In the genomic region with DNA sequence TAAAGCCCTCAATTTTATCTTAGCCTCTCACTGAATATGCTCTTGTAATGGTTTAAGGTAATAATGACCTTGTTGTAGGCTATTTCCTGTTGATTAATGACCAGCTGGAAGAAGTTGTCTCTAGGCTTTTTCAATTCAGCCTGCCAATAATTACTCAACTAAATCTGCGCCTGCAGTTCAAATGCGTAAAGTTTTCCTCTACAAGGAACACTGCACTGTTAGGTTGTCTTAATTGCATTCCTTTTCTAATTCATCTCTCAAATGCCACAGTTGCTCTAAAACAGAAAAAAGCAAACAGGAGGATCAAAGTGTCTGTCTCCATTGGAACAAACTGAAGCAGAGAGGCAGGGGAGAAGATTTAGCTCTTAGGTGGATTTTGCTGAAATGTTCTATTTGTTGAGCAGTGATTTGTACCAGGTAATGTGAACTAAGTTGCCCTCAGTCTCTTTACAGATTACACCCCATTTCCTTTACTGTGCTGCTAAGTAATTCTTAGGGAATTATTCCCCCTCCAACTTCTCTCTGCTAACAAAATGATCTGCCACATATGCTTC, we compare ENCODE assay signal across 12 cellular contexts.
DNase-seq lines count a peak whose midpoint lies in the region; ATAC-seq and TF ChIP-seq lines count a peak whose summit lies in the region.
"Had no signal": no experiment of that assay in that cellular context is flagged by ENCODE, and none has a peak within 500 bp of the region (broad histone marks: within the 10 kb centered on the region; RNA-seq: fewer than 3 reads in every experiment).

No MANE protein-coding gene starts in this region.

- H3K9me3 Mint-ChIP-seq in GM23338 = peaks cover 7% of the 10 kb centered on the region; the same call in 1 of the 3 replicates
- no peaks in the 10 kb centered on the region for H3K9me3 Mint-ChIP-seq in activated naive CD4-positive, alpha-beta T cell treated with anti-CD3 and anti-CD28 coated beads, Interleukin-2, amount 10 ng/mL, durations not matched to agents 7 days and 5 days
- H3K9me3 Mint-ChIP-seq: HFFc6 had no signal

- no peaks in the 10 kb centered on the region for H3F3A ChIP-seq in GM23338 (replicated peaks; ENCODE audit: low read depth)

- H3K27me3 Mint-ChIP-seq in GM23338 (ENCODE audit: insufficient read depth, low read depth, poor library complexity) = peaks cover 8% of the 10 kb centered on the region
- no peaks in the 10 kb centered on the region for H3K27me3 Mint-ChIP-seq in activated naive CD4-positive, alpha-beta T cell treated with anti-CD3 and anti-CD28 coated beads, Interleukin-2, amount 10 ng/mL, durations not matched to agents 7 days and 5 days
- H3K27me3 Mint-ChIP-seq: activated CD8-positive, alpha-beta T cell treated with anti-CD3 and anti-CD28 coated beads for 36 hours had no signal

- H3K36me3 ChIP-seq in GM23338 (ENCODE audit: insufficient read depth) (no peaks in the 10 kb centered on the region), body of pancreas (replicated peaks in 1 of 2; ENCODE audit: insufficient read depth in 1 of 2, low read depth in 2 of 2) (no peaks in the 10 kb centered on the region), prostate gland (no peaks in the 10 kb centered on the region), adrenal gland (replicated peaks in 1 of 2) (no peaks in the 10 kb centered on the region)
- H3K36me3 ChIP-seq: BE2C had no signal

- H3K4me1 Mint-ChIP-seq in GM23338 = peaks cover 37% of the 10 kb centered on the region
- H3K4me1 Mint-ChIP-seq in activated naive CD4-positive, alpha-beta T cell treated with anti-CD3 and anti-CD28 coated beads, Interleukin-2, amount 10 ng/mL, durations not matched to agents 7 days and 5 days = no peaks in the 10 kb centered on the region

- TF ChIP-seq POLR2A in body of pancreas (IDR thresholded peaks at IDR 0.05) (no peak), prostate gland (IDR thresholded peaks at IDR 0.05) (no peak), adrenal gland (IDR thresholded peaks at IDR 0.05) (no peak)

- peaks cover 35% of the 10 kb centered on the region for H3K4me1 ChIP-seq in GM23338 (ENCODE audit: insufficient read depth)
- H3K4me1 ChIP-seq in body of pancreas = peaks cover 32% of the 10 kb centered on the region
- H3K4me1 ChIP-seq in prostate gland (replicated peaks) = peaks cover 9% of the 10 kb centered on the region
- no peaks in the 10 kb centered on the region for H3K4me1 ChIP-seq in adrenal gland (replicated peaks in 1 of 2)
- H3K4me1 ChIP-seq: BE2C had no signal

- ATAC-seq in GM23338 (no peak), body of pancreas (peak; percentile 4), HG03571 (IDR thresholded peaks at IDR 0.05; ENCODE audit: unreplicated experiment) (no peak)
- ATAC-seq: activated CD8-positive, alpha-beta T cell treated with anti-CD3 and anti-CD28 coated beads for 36 hours had no signal

- H3K9me2 ChIP-seq in GM23338 (ENCODE audit: insufficient read depth) = no peaks in the 10 kb centered on the region

- peak overlapping the region; percentile 56; the same call in 1 of the 2 replicates for H3K27ac ChIP-seq in GM23338 (ENCODE audit: low read depth)
- peak overlapping the region; percentile 76 to 84 (median 82) for H3K27ac ChIP-seq in body of pancreas
- H3K27ac ChIP-seq in prostate gland = peak overlapping the region; percentile 2 to 68
- no peak overlapping the region for H3K27ac ChIP-seq in adrenal gland

- H3K27ac Mint-ChIP-seq in GM23338 = peak overlapping the region; percentile 14
- no peak overlapping the region for H3K27ac Mint-ChIP-seq in activated naive CD4-positive, alpha-beta T cell treated with anti-CD3 and anti-CD28 coated beads, Interleukin-2, amount 10 ng/mL, durations not matched to agents 7 days and 5 days
- H3K27ac Mint-ChIP-seq: activated CD8-positive, alpha-beta T cell treated with anti-CD3 and anti-CD28 coated beads for 36 hours; HFFc6 had no signal

- TF ChIP-seq CTCF in GM23338 (conservative IDR thresholded peaks at IDR 0.05; ENCODE audit: low read depth in 2 of 2) (no peak), body of pancreas (IDR thresholded peaks at IDR 0.05) (no peak), prostate gland (IDR thresholded peaks at IDR 0.05) (no peak), adrenal gland (IDR thresholded peaks at IDR 0.05) (no peak)

- H3K4me3 ChIP-seq in GM23338 (no peak overlapping the region), body of pancreas (no peak overlapping the region), prostate gland (no peak overlapping the region), adrenal gland (no peak overlapping the region)

- WGBS in body of pancreas, 2 donors = 2 to 23% methylated on average over 2 of the region's 2 CpGs
- 43% methylated on average over 2 of the region's 2 CpGs for WGBS in prostate gland
- 35 to 50% (median 50%) methylated on average over 2 of the region's 2 CpGs for WGBS in adrenal gland, 4 donors

- H3K79me2 ChIP-seq in GM23338 (replicated peaks; ENCODE audit: insufficient read depth) = no peaks in the 10 kb centered on the region

- intact Hi-C loops in body of pancreas (cut with DNase I) = no loop called here
- intact Hi-C loops in prostate gland (cut with DNase I) = no loop called here
- intact Hi-C loops in adrenal gland (cut with DNase I) = no loop called here

- H3K9me3 ChIP-seq in body of pancreas = no peaks in the 10 kb centered on the region
- H3K9me3 ChIP-seq in prostate gland = no peaks in the 10 kb centered on the region
- no peaks in the 10 kb centered on the region for H3K9me3 ChIP-seq in adrenal gland (replicated peaks in 1 of 3)
- H3K9me3 ChIP-seq: BE2C had no signal

- peak overlapping the region; percentile 19 for H3K4me2 ChIP-seq in GM23338

- DNase-seq in GM23338 (ENCODE audit: low spot score) (peak; percentile 11), body of pancreas (peak in 1 of 4 donors; percentile 16), kidney tubule cell (ENCODE audit: low spot score) (peak; percentile 37), prostate gland (ENCODE audit: low spot score) (no peak), adrenal gland (no peak), activated T-cell treated with anti-CD3 and anti-CD28 coated beads for 4 hours (no peak)
- no peak for DNase-seq in activated naive CD4-positive, alpha-beta T cell treated with anti-CD3 and anti-CD28 coated beads, Interleukin-2, amount 10 ng/mL, durations not matched to agents 7 days and 5 days
- DNase-seq: activated CD8-positive, alpha-beta T cell treated with anti-CD3 and anti-CD28 coated beads for 36 hours; amygdala; BE2C; HFFc6 had no signal

- H3K4me3 Mint-ChIP-seq in GM23338 = no peak overlapping the region
- H3K4me3 Mint-ChIP-seq in activated naive CD4-positive, alpha-beta T cell treated with anti-CD3 and anti-CD28 coated beads, Interleukin-2, amount 10 ng/mL, durations not matched to agents 7 days and 5 days = no peak overlapping the region
- H3K4me3 Mint-ChIP-seq: activated CD8-positive, alpha-beta T cell treated with anti-CD3 and anti-CD28 coated beads for 36 hours; HFFc6 had no signal

- CTCF ChIA-PET in activated naive CD4-positive, alpha-beta T cell treated with anti-CD3 and anti-CD28 coated beads, Interleukin-2, amount 10 ng/mL, durations not matched to agents 7 days and 5 days (lab: Charles Lee) = no interaction called here

- H3K27me3 ChIP-seq in GM23338 (ENCODE audit: insufficient read depth) (no peaks in the 10 kb centered on the region), body of pancreas (no peaks in the 10 kb centered on the region), prostate gland (replicated peaks; ENCODE audit: insufficient read depth) (no peaks in the 10 kb centered on the region), adrenal gland (no peaks in the 10 kb centered on the region)
- H3K27me3 ChIP-seq: BE2C had no signal

- no peaks in the 10 kb centered on the region for H4K20me1 ChIP-seq in GM23338 (replicated peaks; ENCODE audit: insufficient read depth)

- H2AFZ ChIP-seq in GM23338 = peak overlapping the region; percentile 0; the same call in 1 of the 2 replicates

- H3K36me3 Mint-ChIP-seq in GM23338 (ENCODE audit: low read depth) = peaks cover 6% of the 10 kb centered on the region; the same call in 2 of the 3 replicates
- H3K36me3 Mint-ChIP-seq in activated naive CD4-positive, alpha-beta T cell treated with anti-CD3 and anti-CD28 coated beads, Interleukin-2, amount 10 ng/mL, durations not matched to agents 7 days and 5 days = no peaks in the 10 kb centered on the region

Comparison
In these comparisons a context has a peak if more than half of its experiments do, and no peak if none do; other contexts are left out.
1. DNase-seq: peak in GM23338 (single experiment) and kidney tubule cell (single experiment); none in prostate gland (single experiment), activated naive CD4-positive, alpha-beta T cell treated with anti-CD3 and anti-CD28 coated beads, Interleukin-2, amount 10 ng/mL, durations not matched to agents 7 days and 5 days (single experiment), adrenal gland (0 of 7) and activated T-cell treated with anti-CD3 and anti-CD28 coated beads for 4 hours (single experiment).
2. H3K27ac ChIP-seq: peak in GM23338 (single experiment), body of pancreas (4 of 4) and prostate gland (2 of 2); none in adrenal gland (0 of 5).